Comparison of ENCODE assay signal across 1 cellular context in genomic region chr17:80263253-80264047, GRCh38.
TF ChIP-seq lines count a peak whose summit lies in the region.

No MANE protein-coding gene starts in this region.

TF ChIP-seq in HepG2, 621 proteins besides CTCF, POLR2A, EP300 and RAD21 (continued from another document and continues in another):
- TF ChIP-seq E2F5 (CRISPR knock-in tag; conservative IDR thresholded peaks at IDR 0.05), result no peak
- TF ChIP-seq ZNF639 (CRISPR knock-in tag; conservative IDR thresholded peaks at IDR 0.05), result no peak
- TF ChIP-seq ZNF12 (CRISPR knock-in tag; IDR thresholded peaks at IDR 0.05), result no peak
- TF ChIP-seq NFYB (CRISPR knock-in tag; IDR thresholded peaks at IDR 0.05), result no peak
- 0 out of 2 replicates have a peak, but pooled peaks have one; percentile 9 for TF ChIP-seq RARA (CRISPR knock-in tag; IDR thresholded peaks at IDR 0.05)
- TF ChIP-seq TMF1 (CRISPR knock-in tag; IDR thresholded peaks at IDR 0.05; ENCODE audit: low read depth), result no peak
- TF ChIP-seq HNRNPL (IDR thresholded peaks at IDR 0.05; ENCODE audit: low read depth, low read length), result 0 out of 2 replicates have a peak, but pooled peaks have one; percentile 46
- TF ChIP-seq HNRNPH1 (optimal IDR thresholded peaks at IDR 0.05; ENCODE audit: low read depth, low read length), result peak; percentile 34
- peak; percentile 57; the same call in 1 of the 2 replicates for TF ChIP-seq ZNF574 (CRISPR knock-in tag; IDR thresholded peaks at IDR 0.05)
- no peak for TF ChIP-seq FOSL1 (CRISPR knock-in tag; IDR thresholded peaks at IDR 0.05; ENCODE audit: borderline replicate concordance)
- peak; percentile 58 for TF ChIP-seq TEAD3 (CRISPR knock-in tag; optimal IDR thresholded peaks at IDR 0.05; ENCODE audit: borderline replicate concordance)
- no peak; the same call in 1 of the 2 replicates for TF ChIP-seq AFF4 (CRISPR knock-in tag; IDR thresholded peaks at IDR 0.05)
- TF ChIP-seq FOXO1 (CRISPR knock-in tag; IDR thresholded peaks at IDR 0.05), result no peak
- peak; percentile 88 for TF ChIP-seq ZNF331 (CRISPR knock-in tag; IDR thresholded peaks at IDR 0.05)
- TF ChIP-seq SATB2 (CRISPR knock-in tag; IDR thresholded peaks at IDR 0.05), result no peak
- TF ChIP-seq ZBTB49 (CRISPR knock-in tag; IDR thresholded peaks at IDR 0.05; ENCODE audit: borderline replicate concordance), result no peak
- TF ChIP-seq ZBTB3 (CRISPR knock-in tag; IDR thresholded peaks at IDR 0.05; ENCODE audit: borderline replicate concordance, low read depth), result no peak; the same call in 1 of the 2 replicates
- TF ChIP-seq KDM6A (CRISPR knock-in tag; IDR thresholded peaks at IDR 0.05; ENCODE audit: low read depth), result no peak
- peak; percentile 63; the same call in 1 of the 2 replicates for TF ChIP-seq ZNF280D (CRISPR knock-in tag; IDR thresholded peaks at IDR 0.05)
- TF ChIP-seq MIXL1 (CRISPR knock-in tag; IDR thresholded peaks at IDR 0.05), result peak; percentile 69; the same call in 1 of the 2 replicates
- TF ChIP-seq RXRB (CRISPR knock-in tag; IDR thresholded peaks at IDR 0.05; ENCODE audit: borderline replicate concordance), result peak; percentile 64; the same call in 1 of the 2 replicates
- TF ChIP-seq ZNF563 (CRISPR knock-in tag; IDR thresholded peaks at IDR 0.05), result peak; percentile 64; the same call in 1 of the 2 replicates
- peak; percentile 38 for TF ChIP-seq HNF4A (CRISPR knock-in tag; IDR thresholded peaks at IDR 0.05)
- no peak for TF ChIP-seq GPN1 (CRISPR knock-in tag; IDR thresholded peaks at IDR 0.05; ENCODE audit: borderline replicate concordance)
- TF ChIP-seq CENPT (CRISPR knock-in tag; IDR thresholded peaks at IDR 0.05; ENCODE audit: low read depth), result no peak
- TF ChIP-seq ZNF576 (CRISPR knock-in tag; IDR thresholded peaks at IDR 0.05), result no peak
- peak; percentile 76 for TF ChIP-seq ZNF317 (CRISPR knock-in tag; IDR thresholded peaks at IDR 0.05)
- peak; percentile 61; the same call in 1 of the 2 replicates for TF ChIP-seq ZNF564 (CRISPR knock-in tag; IDR thresholded peaks at IDR 0.05)
- TF ChIP-seq MBD4 (IDR thresholded peaks at IDR 0.05; ENCODE audit: borderline replicate concordance, low read length), result no peak
- peak; percentile 93 for TF ChIP-seq PATZ1 (CRISPR knock-in tag; IDR thresholded peaks at IDR 0.05)
- TF ChIP-seq ZNF281 (CRISPR knock-in tag; IDR thresholded peaks at IDR 0.05; ENCODE audit: borderline replicate concordance), result no peak; the same call in 1 of the 2 replicates
- TF ChIP-seq XBP1 (CRISPR knock-in tag; IDR thresholded peaks at IDR 0.05), result no peak
